Comparison of ENCODE assay signal across 8 cellular contexts in genomic region chr15:80242132-80242769, GRCh38. TPM values are rescaled to one million over a fixed set of nuclear protein-coding genes. Genes with fewer than 3 reads are reported as not detected.
DNase-seq lines count a peak whose midpoint lies in the region; ATAC-seq and TF ChIP-seq lines count a peak whose summit lies in the region.

No MANE protein-coding gene starts in this region.

- peak overlapping the region; percentile 37 for H2AFZ ChIP-seq in OCI-LY7 (ENCODE audit: low read length)

- intact Hi-C loops in OCI-LY7 (cut with micrococcal nuclease; ENCODE audit: unreplicated experiment): no loop called here

- H3K4me3 ChIP-seq in OCI-LY7 (ENCODE audit: low read depth, low read length, poor library complexity, severe bottlenecking) (no peak overlapping the region), epithelial cell of esophagus (ENCODE audit: low read length) (no peak overlapping the region)

- no TSS peak for BruUV-seq in OCI-LY7 (replicated peaks; lab: Mats Ljungman, UMichigan)

- H3K36me3 ChIP-seq in OCI-LY7 (ENCODE audit: insufficient read depth, low read length): no peaks in the 10 kb centered on the region

- TF ChIP-seq CTCF in GM13976 (IDR thresholded peaks at IDR 0.05; ENCODE audit: borderline replicate concordance, control extremely low read depth, extremely low read depth, insufficient read depth, missing control alignments) (peak; percentile 30), OCI-LY7 (conservative IDR thresholded peaks at IDR 0.05; ENCODE audit: low read length) (peak; percentile 85), epithelial cell of esophagus (IDR thresholded peaks at IDR 0.05; ENCODE audit: insufficient read depth, low read depth, low read length, missing control alignments) (peak; percentile 72)

- no peaks in the 10 kb centered on the region for H3K9me2 ChIP-seq in OCI-LY7 (ENCODE audit: insufficient read depth, low read length)

- H3K4me2 ChIP-seq in OCI-LY7 (ENCODE audit: low read length): peak overlapping the region; percentile 10; the same call in 1 of the 2 replicates

- CTCF ChIA-PET in OCI-LY7 (lab: Charles Lee; ENCODE audit: unreplicated experiment): no interaction called here

- POLR2A ChIA-PET in OCI-LY7 (lab: Charles Lee): no interaction called here

- H4K20me1 ChIP-seq in OCI-LY7 (ENCODE audit: insufficient read depth, low read length): no peaks in the 10 kb centered on the region

- DNase-seq in AG08395 (ENCODE audit: low spot score): peak; percentile 44
- DNase-seq in GM13976 (ENCODE audit: low spot score): peak; percentile 60
- peak; percentile 51 for DNase-seq in OCI-LY7 (ENCODE audit: low spot score)
- peak; percentile 48 for DNase-seq in epithelial cell of esophagus (ENCODE audit: low read depth)
- peak; percentile 9 for DNase-seq in renal cortical epithelial cell (ENCODE audit: low read depth)

- no peaks in the 10 kb centered on the region for H3K4me1 ChIP-seq in OCI-LY7 (ENCODE audit: insufficient read depth, low read length, poor library complexity, severe bottlenecking)

- no peak for ATAC-seq in HG03354 (IDR thresholded peaks at IDR 0.05; ENCODE audit: poor library complexity, severe bottlenecking, unreplicated experiment)
- ATAC-seq in GM19035 (IDR thresholded peaks at IDR 0.05; ENCODE audit: unreplicated experiment): no peak
- ATAC-seq in GM19397 (IDR thresholded peaks at IDR 0.05; ENCODE audit: unreplicated experiment): no peak

- H3K9me3 ChIP-seq in OCI-LY7 (ENCODE audit: low read length): no peaks in the 10 kb centered on the region

- no peak overlapping the region for H3K27ac ChIP-seq in OCI-LY7 (ENCODE audit: low read depth, low read length, poor library complexity, severe bottlenecking)

- H3K79me2 ChIP-seq in OCI-LY7 (ENCODE audit: insufficient read depth, low read depth, low read length): no peaks in the 10 kb centered on the region

- in situ Hi-C loops in GM13976 (cut with MboI; ENCODE audit: low sequenced_read_pairs, unreplicated experiment): no loop called here

RNA-seq across cellular contexts. Expression of gene CTXND1, which starts 9.8 kb away (rescaled TPM):
- total RNA-seq in OCI-LY7 (2014; rRNA removed; shearing (Covaris generic)): not detected in 2 replicates
- total RNA-seq in OCI-LY7 (2022) (not detected in 2 replicates), renal cortical epithelial cell (not detected in 2 replicates)

Comparison
In these comparisons a context has a peak if more than half of its experiments do, and no peak if none do; other contexts are left out.
1. DNase-seq: peak in every context shown above with its lines; median percentile 60 in GM13976; 51 in OCI-LY7; 48 in epithelial cell of esophagus; 44 in AG08395; 9 in renal cortical epithelial cell.
2. CTCF ChIP-seq: peak in every context shown above with its lines; median percentile 85 in OCI-LY7; 72 in epithelial cell of esophagus; 30 in GM13976.